ENCODE assay signal across 15 cellular contexts in genomic region chr17:79335456-79335855, GRCh38.
DNase-seq lines count a peak whose midpoint lies in the region; ATAC-seq and TF ChIP-seq lines count a peak whose summit lies in the region.
"Had no signal": no experiment of that assay in that cellular context is flagged by ENCODE, and none has a peak within 500 bp of the region (broad histone marks: within the 10 kb centered on the region; RNA-seq: fewer than 3 reads in every experiment).

No MANE protein-coding gene starts in this region.

- H3K27me3 Mint-ChIP-seq in glutamatergic neuron (ENCODE audit: unreplicated experiment) (peaks cover 40% of the 10 kb centered on the region), osteocyte (ENCODE audit: unreplicated experiment) (peaks cover 37% of the 10 kb centered on the region)

- H3K4me1 ChIP-seq in heart right ventricle: no peaks in the 10 kb centered on the region

- H3K27ac Mint-ChIP-seq in glutamatergic neuron (ENCODE audit: unreplicated experiment) (peak overlapping the region; percentile 13), osteocyte (ENCODE audit: unreplicated experiment) (no peak overlapping the region)

- H3K9me3 Mint-ChIP-seq in glutamatergic neuron (ENCODE audit: unreplicated experiment) (peaks cover 28% of the 10 kb centered on the region), osteocyte (ENCODE audit: unreplicated experiment) (no peaks in the 10 kb centered on the region)

- H3K27ac ChIP-seq in heart right ventricle: no peak overlapping the region

- DNase-seq in Right ventricle myocardium superior (peak; percentile 13), heart right ventricle (no peak), cerebellar nuclear complex (lab: John Stamatoyannopoulos, UW) (peak; percentile 20 to 29), glutamatergic neuron (no peak), osteocyte (ENCODE audit: extremely low spot score, unreplicated experiment) (no peak), midbrain (lab: John Stamatoyannopoulos, UW) (no peak)
- DNase-seq: Calu3; CD4-positive, alpha-beta memory T cell; COR-L47; DMS79; EL; GF-D8; GOT3; H7; HCEC 1CT had no signal

- no peaks in the 10 kb centered on the region for H3K9me3 ChIP-seq in heart right ventricle

- no peaks in the 10 kb centered on the region for H3K36me3 ChIP-seq in heart right ventricle

- H3K4me1 Mint-ChIP-seq in glutamatergic neuron (ENCODE audit: low read depth, unreplicated experiment) (peaks cover 56% of the 10 kb centered on the region), osteocyte (ENCODE audit: unreplicated experiment) (no peaks in the 10 kb centered on the region)
- H3K4me1 Mint-ChIP-seq: CD4-positive, alpha-beta memory T cell had no signal

- H3K36me3 Mint-ChIP-seq in glutamatergic neuron (ENCODE audit: unreplicated experiment) (no peaks in the 10 kb centered on the region), osteocyte (ENCODE audit: unreplicated experiment) (no peaks in the 10 kb centered on the region)
- H3K36me3 Mint-ChIP-seq: CD4-positive, alpha-beta memory T cell had no signal

- WGBS in heart right ventricle, 2 donors: 68 to 74% methylated on average over 12 of the region's 12 CpGs

- no peak overlapping the region for H3K4me3 ChIP-seq in heart right ventricle

- H3K4me3 Mint-ChIP-seq in glutamatergic neuron (ENCODE audit: unreplicated experiment) (peak overlapping the region; percentile 28), osteocyte (ENCODE audit: unreplicated experiment) (no peak overlapping the region)

- ATAC-seq in Right ventricle myocardium superior (ENCODE audit: poor library complexity): no peak
- ATAC-seq in heart right ventricle: no peak

- TF ChIP-seq CTCF in heart right ventricle (IDR thresholded peaks at IDR 0.05): no peak
- TF ChIP-seq CTCF in glutamatergic neuron (IDR thresholded peaks at IDR 0.05; ENCODE audit: partially characterized antibody, unreplicated experiment): no peak
- no peak for TF ChIP-seq CTCF in osteocyte (IDR thresholded peaks at IDR 0.05)

- peaks cover 0 to 78% (median 48%) of the 10 kb centered on the region in 7 donors for H3K27me3 ChIP-seq in heart right ventricle

- intact Hi-C loops in Right ventricle myocardium superior (cut with DNase I): no loop called here
- intact Hi-C loops in heart right ventricle (cut with DNase I): loop anchor here in 1 of 10 donors (2.0 kb wide), 1 partner anchor 75 kb away; no protein-coding TSS in a partner anchor

Comparison
In these comparisons a context has a peak if more than half of its experiments do, and no peak if none do; other contexts are left out.
1. DNase-seq: peak in Right ventricle myocardium superior (single experiment) and cerebellar nuclear complex (2 of 2); none in heart right ventricle (0 of 2), glutamatergic neuron (single experiment), osteocyte (single experiment) and midbrain (single experiment).